Comparison of ENCODE assay signal across 26 cellular contexts in genomic region chr9:94808926-94809700, GRCh38.
DNase-seq lines count a peak whose midpoint lies in the region; ATAC-seq and TF ChIP-seq lines count a peak whose summit lies in the region.
"Had no signal": no experiment of that assay in that cellular context is flagged by ENCODE, and none has a peak within 500 bp of the region (broad histone marks: within the 10 kb centered on the region; RNA-seq: fewer than 3 reads in every experiment).

No MANE protein-coding gene starts in this region.

- H3K27me3 ChIP-seq in OCI-LY1 (ENCODE audit: insufficient read depth, low read length) = no peaks in the 10 kb centered on the region
- no peaks in the 10 kb centered on the region for H3K27me3 ChIP-seq in tibial artery
- H3K27me3 ChIP-seq in transverse colon = no peaks in the 10 kb centered on the region
- H3K27me3 ChIP-seq: thyroid gland had no signal

- no peak overlapping the region for H3K4me3 Mint-ChIP-seq in nephron
- no peak overlapping the region for H3K4me3 Mint-ChIP-seq in activated CD4-positive, alpha-beta T cell treated with anti-CD3 and anti-CD28 coated beads, Interleukin-2, amount 10 ng/mL, durations not matched to agents 24 days and 14 days
- H3K4me3 Mint-ChIP-seq: activated CD4-positive, alpha-beta T cell treated with anti-CD3 and anti-CD28 coated beads for 36 hours; activated naive CD8-positive, alpha-beta T cell treated with anti-CD3 and anti-CD28 coated beads, Interleukin-2, amount 10 ng/mL, durations not matched to agents 7 days and 5 days; brain; stimulated activated naive CD8-positive, alpha-beta T cell treated with anti-CD3 and anti-CD28 coated beads, Interleukin-15, Interleukin-2, amounts not matched to agents 100 ng/mL and 50 ng/mL, for 24 hours; T-helper 2 cell treated with Interferon-gamma antibody and Interleukin-4, amounts not matched to agents 5 μg/mL and 100 μg/mL, for 36 hours had no signal

- no peak for TF ChIP-seq POLR2A in transverse colon (IDR thresholded peaks at IDR 0.05)

- H3K36me3 Mint-ChIP-seq in nephron (ENCODE audit: low read depth) = peaks cover 22% of the 10 kb centered on the region
- peaks cover 20% of the 10 kb centered on the region for H3K36me3 Mint-ChIP-seq in activated CD4-positive, alpha-beta T cell treated with anti-CD3 and anti-CD28 coated beads, Interleukin-2, amount 10 ng/mL, durations not matched to agents 24 days and 14 days (ENCODE audit: low read depth)

- H3K9me3 Mint-ChIP-seq in nephron = no peaks in the 10 kb centered on the region
- H3K9me3 Mint-ChIP-seq in activated CD4-positive, alpha-beta T cell treated with anti-CD3 and anti-CD28 coated beads, Interleukin-2, amount 10 ng/mL, durations not matched to agents 24 days and 14 days = no peaks in the 10 kb centered on the region
- H3K9me3 Mint-ChIP-seq: activated naive CD8-positive, alpha-beta T cell treated with anti-CD3 and anti-CD28 coated beads, Interleukin-2, amount 10 ng/mL, durations not matched to agents 7 days and 5 days; brain; stimulated activated naive CD8-positive, alpha-beta T cell treated with anti-CD3 and anti-CD28 coated beads, Interleukin-15, Interleukin-2, amounts not matched to agents 100 ng/mL and 50 ng/mL, for 24 hours; T-helper 2 cell treated with Interferon-gamma antibody and Interleukin-4, amounts not matched to agents 5 μg/mL and 100 μg/mL, for 36 hours had no signal

- intact Hi-C loops in tibial artery (cut with DNase I; ENCODE audit: low total_unique reads) = no loop called here
- intact Hi-C loops in activated CD4-positive, alpha-beta T cell treated with anti-CD3 and anti-CD28 coated beads, Interleukin-2, amount 10 ng/mL, durations not matched to agents 24 days and 14 days (cut with micrococcal nuclease) = no loop called here
- intact Hi-C loops in transverse colon (cut with DNase I; ENCODE audit: low total_unique reads) = no loop called here

- H3K27ac ChIP-seq in OCI-LY1 (ENCODE audit: low read depth, low read length, poor library complexity, severe bottlenecking) = peak overlapping the region; percentile 99
- H3K27ac ChIP-seq in tibial artery = peak overlapping the region; percentile 66 to 67
- no peak overlapping the region for H3K27ac ChIP-seq in transverse colon
- H3K27ac ChIP-seq: epithelial cell of prostate, thyroid gland had no signal

- no peak overlapping the region for H2AFZ ChIP-seq in OCI-LY1 (ENCODE audit: low read length)

- H3K4me3 ChIP-seq in OCI-LY1 (ENCODE audit: low read depth, low read length, poor library complexity, severe bottlenecking) (no peak overlapping the region), astrocyte of the spinal cord (ENCODE audit: low read depth, low read length) (no peak overlapping the region), tibial artery (no peak overlapping the region), transverse colon (no peak overlapping the region)
- H3K4me3 ChIP-seq: thyroid gland had no signal

- H3K36me3 ChIP-seq in OCI-LY1 (ENCODE audit: insufficient read depth, low read length) = peaks cover 1% of the 10 kb centered on the region
- H3K36me3 ChIP-seq in tibial artery = peaks cover 0 to 5% (median 0%) of the 10 kb centered on the region in 3 donors
- H3K36me3 ChIP-seq in transverse colon = no peaks in the 10 kb centered on the region
- H3K36me3 ChIP-seq: thyroid gland had no signal

- peaks cover 86% of the 10 kb centered on the region for H3K4me1 ChIP-seq in OCI-LY1 (ENCODE audit: insufficient read depth, low read length, severe bottlenecking)
- peaks cover 0 to 77% (median 34%) of the 10 kb centered on the region in 4 donors for H3K4me1 ChIP-seq in tibial artery
- H3K4me1 ChIP-seq in transverse colon = peaks cover 12 to 21% (median 17%) of the 10 kb centered on the region in 4 donors

- no peaks in the 10 kb centered on the region for H3F3A ChIP-seq in OCI-LY1 (ENCODE audit: insufficient read depth, low read length)

- peak; percentile 44 for DNase-seq in astrocyte of the spinal cord (ENCODE audit: low read depth, low spot score)
- no peak for DNase-seq in tibial artery
- no peak for DNase-seq in activated CD4-positive, alpha-beta T cell treated with anti-CD3 and anti-CD28 coated beads, Interleukin-2, amount 10 ng/mL, durations not matched to agents 24 days and 14 days
- no peak for DNase-seq in transverse colon
- DNase-seq: activated CD4-positive, alpha-beta T cell treated with anti-CD3 and anti-CD28 coated beads for 36 hours; activated CD8-positive, alpha-beta memory T cell treated with anti-CD3 and anti-CD28 coated beads for 24 hours; activated effector memory CD4-positive, alpha-beta T cell treated with anti-CD3 and anti-CD28 coated beads, Interleukin-2, amount 50 U/mL, for 16 hours; activated naive CD8-positive, alpha-beta T cell treated with anti-CD3 and anti-CD28 coated beads, Interleukin-2, amount 10 ng/mL, durations not matched to agents 7 days and 5 days; activated T-cell treated with anti-CD3 and anti-CD28 coated beads, Interleukin-2, amount 50 U/mL, for 1 hour; C1 segment of cervical spinal cord; Calu3; DMS79 treated with DMSO at 0.1 percent for 48 hours; effector CD8-positive, alpha-beta T cell; KBM-7; NCI-H1417; NCI-H2081 treated with DMSO at 0.1 percent for 48 hours; NCI-H446; thyroid gland had no signal

- TF ChIP-seq CTCF in OCI-LY1 (IDR thresholded peaks at IDR 0.05; ENCODE audit: low read length) (no peak), astrocyte of the spinal cord (IDR thresholded peaks at IDR 0.05; ENCODE audit: low read depth, low read length) (no peak), nephron (IDR thresholded peaks at IDR 0.05; ENCODE audit: unreplicated experiment in 3 of 3) (no peak), tibial artery (IDR thresholded peaks at IDR 0.05) (no peak), transverse colon (IDR thresholded peaks at IDR 0.05) (no peak)

- H3K79me2 ChIP-seq in OCI-LY1 (ENCODE audit: insufficient read depth, low read length) = no peaks in the 10 kb centered on the region

- H4K20me1 ChIP-seq in OCI-LY1 (ENCODE audit: insufficient read depth, low read length) = no peaks in the 10 kb centered on the region

- peak overlapping the region in 2 of 3 experiments; percentile 22 to 68 for H3K27ac Mint-ChIP-seq in nephron
- no peak overlapping the region for H3K27ac Mint-ChIP-seq in activated CD4-positive, alpha-beta T cell treated with anti-CD3 and anti-CD28 coated beads, Interleukin-2, amount 10 ng/mL, durations not matched to agents 24 days and 14 days
- H3K27ac Mint-ChIP-seq: activated CD4-positive, alpha-beta T cell treated with anti-CD3 and anti-CD28 coated beads for 36 hours; activated naive CD8-positive, alpha-beta T cell treated with anti-CD3 and anti-CD28 coated beads, Interleukin-2, amount 10 ng/mL, durations not matched to agents 7 days and 5 days; brain; stimulated activated naive CD8-positive, alpha-beta T cell treated with anti-CD3 and anti-CD28 coated beads, Interleukin-15, Interleukin-2, amounts not matched to agents 100 ng/mL and 50 ng/mL, for 24 hours; T-helper 2 cell treated with Interferon-gamma antibody and Interleukin-4, amounts not matched to agents 5 μg/mL and 100 μg/mL, for 36 hours had no signal

- H3K4me2 ChIP-seq in OCI-LY1 (ENCODE audit: low read length) = peak overlapping the region; percentile 2; the same call in 1 of the 2 replicates

- H3K9me2 ChIP-seq in OCI-LY1 (ENCODE audit: low read depth, low read length) = no peaks in the 10 kb centered on the region

- TF ChIP-seq EP300 in transverse colon (IDR thresholded peaks at IDR 0.05; ENCODE audit: low read depth) = no peak

- no peak for ATAC-seq in GM19023 (IDR thresholded peaks at IDR 0.05; ENCODE audit: unreplicated experiment)
- ATAC-seq: activated CD4-positive, alpha-beta T cell treated with anti-CD3 and anti-CD28 coated beads for 36 hours; SK-N-SH treated with all-trans-retinoic acid at 6 μM for 48 hours had no signal

- no peaks in the 10 kb centered on the region for H3K9me3 ChIP-seq in OCI-LY1 (ENCODE audit: low read length)
- H3K9me3 ChIP-seq in tibial artery = no peaks in the 10 kb centered on the region
- H3K9me3 ChIP-seq in transverse colon = no peaks in the 10 kb centered on the region
- H3K9me3 ChIP-seq: thyroid gland had no signal

- 79 to 96% methylated on average over 3 to 6 of the region's 6 CpGs for WGBS in transverse colon (ENCODE audit: low coverage in 1 of 2), 2 donors

- H3K4me1 Mint-ChIP-seq in nephron = peaks cover 51% of the 10 kb centered on the region
- peaks cover 12% of the 10 kb centered on the region for H3K4me1 Mint-ChIP-seq in activated CD4-positive, alpha-beta T cell treated with anti-CD3 and anti-CD28 coated beads, Interleukin-2, amount 10 ng/mL, durations not matched to agents 24 days and 14 days
- H3K4me1 Mint-ChIP-seq: activated naive CD8-positive, alpha-beta T cell treated with anti-CD3 and anti-CD28 coated beads, Interleukin-2, amount 10 ng/mL, durations not matched to agents 7 days and 5 days had no signal

- H3K9ac ChIP-seq in OCI-LY1 (ENCODE audit: low read length) = peak overlapping the region; percentile 30; the same call in 1 of the 2 replicates

- in situ Hi-C loops in astrocyte of the spinal cord (cut with HindIII; ENCODE audit: low sequenced_read_pairs) = no loop called here
- in situ Hi-C loops in transverse colon (cut with MboI; ENCODE audit: low pct_ligation_motif_present in 1 of 4, low pct_unique_long_range_greater_than_20kb in 1 of 4, low sequenced_read_pairs in 3 of 4) = no loop called here

- no peaks in the 10 kb centered on the region for H3K27me3 Mint-ChIP-seq in nephron (ENCODE audit: low read depth)
- H3K27me3 Mint-ChIP-seq in activated CD4-positive, alpha-beta T cell treated with anti-CD3 and anti-CD28 coated beads, Interleukin-2, amount 10 ng/mL, durations not matched to agents 24 days and 14 days = no peaks in the 10 kb centered on the region
- H3K27me3 Mint-ChIP-seq: activated CD4-positive, alpha-beta T cell treated with anti-CD3 and anti-CD28 coated beads for 36 hours; stimulated activated naive CD8-positive, alpha-beta T cell treated with anti-CD3 and anti-CD28 coated beads, Interleukin-15, Interleukin-2, amounts not matched to agents 100 ng/mL and 50 ng/mL, for 24 hours had no signal

Comparison
In these comparisons a context has a peak if more than half of its experiments do, and no peak if none do; other contexts are left out.
1. H3K27ac ChIP-seq: peak in OCI-LY1 (single experiment) and tibial artery (2 of 2); none in transverse colon (0 of 4).